In the genomic region with DNA sequence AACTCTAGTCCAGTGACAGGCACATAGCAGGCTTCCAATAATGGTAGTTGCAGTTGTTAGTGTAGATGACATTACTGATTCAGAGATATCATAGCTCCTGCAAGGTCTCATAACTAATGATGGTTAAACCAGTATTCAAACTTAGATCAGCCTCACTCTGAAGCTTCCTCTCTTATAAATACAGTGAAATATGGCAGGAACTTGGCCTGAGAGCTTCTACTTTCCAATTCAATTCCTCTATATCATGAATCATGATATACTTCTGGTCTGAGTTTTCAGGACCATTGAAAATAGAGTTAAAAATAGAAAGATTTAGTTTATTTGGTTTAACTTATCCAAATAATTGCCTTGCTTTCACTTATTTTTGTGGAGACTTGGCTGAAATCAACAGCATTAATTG, we compare ENCODE assay signal across 12 cellular contexts.
"Had no signal": no experiment of that assay in that cellular context is flagged by ENCODE, and none has a peak within 500 bp of the region (broad histone marks: within the 10 kb centered on the region; RNA-seq: fewer than 3 reads in every experiment).

No MANE protein-coding gene starts in this region.

- H3K4me3 ChIP-seq: transverse colon had no signal

- DNase-seq: activated CD4-positive, alpha-beta T cell treated with anti-CD3 and anti-CD28 coated beads, Interleukin-2, amount 50 U/mL, for 1 hour; activated CD8-positive, alpha-beta memory T cell treated with anti-CD3 and anti-CD28 coated beads for 24 hours; activated gamma-delta T cell treated with Interleukin-2 at 50 U/mL for 16 hours; dermis blood vessel endothelial cell; kidney; stimulated activated CD4-positive, alpha-beta T cell treated with anti-CD3 and anti-CD28 coated beads, Interleukin-4, amount 100 ng/mL, for 1 hour; stimulated activated naive B cell treated with anti-CD40 and anti-IgM and Interleukin-4, amounts not matched to agents 10 μg/mL and 1 μg/mL and 100 μg/mL, for 72 hours; T-helper 1 cell had no signal

- H3K9me3 ChIP-seq: neutrophil, transverse colon had no signal

- ATAC-seq: activated CD4-positive, CD25-positive, alpha-beta regulatory T cell treated with anti-CD3 and anti-CD28 coated beads, Interleukin-2, amount 50 U/mL, for 24 hours; stimulated activated naive B cell treated with anti-CD40 and anti-IgM and Interleukin-4, amounts not matched to agents 10 μg/mL and 1 μg/mL and 100 μg/mL, for 72 hours had no signal

- H3K27me3 ChIP-seq: brain microvascular endothelial cell, neutrophil, transverse colon had no signal

- H3K36me3 ChIP-seq: brain microvascular endothelial cell, neutrophil, transverse colon had no signal

- H3K27ac ChIP-seq: brain microvascular endothelial cell, neutrophil had no signal
